30 cellular contexts compared by ENCODE assay signal in the genomic region with DNA sequence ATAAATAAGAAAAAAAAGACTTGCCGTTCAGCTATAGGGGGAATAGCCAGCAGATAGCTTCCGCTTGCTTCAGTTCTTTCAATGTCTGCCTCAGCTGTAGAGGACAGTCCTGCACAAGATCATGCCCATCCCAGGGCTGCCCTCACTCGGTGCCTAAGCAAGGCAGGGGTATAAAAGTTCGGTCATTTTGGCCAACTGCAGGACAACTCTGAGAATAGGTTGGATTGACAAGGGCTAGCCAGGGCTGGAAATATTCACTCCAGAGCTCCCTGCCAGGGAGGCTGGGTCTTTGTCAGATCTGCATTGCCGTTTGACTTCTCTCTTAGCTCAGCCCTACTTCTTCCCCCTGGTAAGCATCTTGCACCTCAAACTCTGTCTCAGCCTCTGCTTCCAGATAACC. TPM values are rescaled to one million over a fixed set of nuclear protein-coding genes. Genes with fewer than 3 reads are reported as not detected.
"Had no signal": no experiment of that assay in that cellular context is flagged by ENCODE, and none has a peak within 500 bp of the region (broad histone marks: within the 10 kb centered on the region; RNA-seq: fewer than 3 reads in every experiment).

No MANE protein-coding gene starts in this region.

- ATAC-seq: left cardiac atrium; left lung; natural killer cell; sciatic nerve; stimulated activated naive CD8-positive, alpha-beta T cell treated with anti-CD3 and anti-CD28 coated beads, Interleukin-15, amount 100 ng/mL, for 72 hours had no signal

- H3K4me1 ChIP-seq: left lung, neural progenitor cell, right atrium auricular region, tibial nerve, uterus had no signal

- H3K79me2 ChIP-seq: hepatocyte had no signal

- H3K27ac ChIP-seq: hepatocyte, left lung, neural progenitor cell, neutrophil, ovary, right atrium auricular region, skin epidermis, tibial nerve, uterus had no signal

- H3K4me1 Mint-ChIP-seq: mesothelial cell of epicardium; naive B cell; natural killer cell; nephron progenitor cell; neural progenitor cell; stimulated activated naive CD8-positive, alpha-beta T cell treated with anti-CD3 and anti-CD28 coated beads, Interleukin-15, amount 100 ng/mL, for 72 hours had no signal

- H3K36me3 Mint-ChIP-seq: natural killer cell, neural progenitor cell had no signal

- H3K4me3 Mint-ChIP-seq: mesothelial cell of epicardium; naive B cell; natural killer cell; nephron progenitor cell; neural progenitor cell; stimulated activated naive CD8-positive, alpha-beta T cell treated with anti-CD3 and anti-CD28 coated beads, Interleukin-15, amount 100 ng/mL, for 72 hours; type B pancreatic cell had no signal

- H2AFZ ChIP-seq: hepatocyte, neural progenitor cell had no signal

- H3K27me3 Mint-ChIP-seq: naive B cell; progenitor cell of endocrine pancreas; stimulated activated naive CD8-positive, alpha-beta T cell treated with anti-CD3 and anti-CD28 coated beads, Interleukin-15, amount 100 ng/mL, for 72 hours had no signal

- H3K9me3 ChIP-seq: left lung, neutrophil, ovary, right atrium auricular region, tibial nerve, uterus had no signal

- DNase-seq: kidney glomerular epithelial cell; left cardiac atrium; left lung; mesendoderm; naive B cell; natural killer cell; nephron progenitor cell; occipital lobe; ovary; stimulated activated CD4-positive, alpha-beta T cell treated with anti-CD3 and anti-CD28 coated beads, Interleukin-12 subunit alpha, Interleukin-12 subunit beta, amount 100 ng/mL, for 4 hours; stimulated activated CD4-positive, alpha-beta T cell treated with anti-CD3 and anti-CD28 coated beads, Interleukin-15, amount 100 ng/mL, for 24 hours; stimulated activated CD4-positive, alpha-beta T cell treated with anti-CD3 and anti-CD28 coated beads, Interleukin-2, amount 100 ng/mL, for 24 hours; stimulated activated CD4-positive, alpha-beta T cell treated with anti-CD3 and anti-CD28 coated beads, Interleukin-4, amount 100 ng/mL, for 1 hour; stimulated activated naive CD4-positive, alpha-beta T cell; stimulated activated naive CD8-positive, alpha-beta T cell treated with anti-CD3 and anti-CD28 coated beads, Interleukin-15, amount 100 ng/mL, for 72 hours; substantia nigra; uterus had no signal

- H3K9me3 Mint-ChIP-seq: natural killer cell; stimulated activated naive CD8-positive, alpha-beta T cell treated with anti-CD3 and anti-CD28 coated beads, Interleukin-15, amount 100 ng/mL, for 72 hours; type B pancreatic cell had no signal

- H3K4me2 ChIP-seq: hepatocyte, neural progenitor cell had no signal

- H3K9ac ChIP-seq: neural progenitor cell had no signal

- H3K36me3 ChIP-seq: left lung, neural progenitor cell, neutrophil, ovary, right atrium auricular region, uterus had no signal

- FAIRE-seq: keratinocyte had no signal

- H3K27me3 ChIP-seq: hepatocyte, left lung, neural progenitor cell, neutrophil, ovary, right atrium auricular region, tibial nerve, uterus had no signal

- H3K4me3 ChIP-seq: hepatocyte, left lung, lung, neural progenitor cell, ovary, right atrium auricular region, skin epidermis, tibial nerve, uterus had no signal

- H3K27ac Mint-ChIP-seq: mesothelial cell of epicardium; natural killer cell; nephron progenitor cell; neural progenitor cell; progenitor cell of endocrine pancreas; stimulated activated naive CD8-positive, alpha-beta T cell treated with anti-CD3 and anti-CD28 coated beads, Interleukin-15, amount 100 ng/mL, for 72 hours; type B pancreatic cell had no signal

RNA-seq across cellular contexts. Expression of a gene that starts 46.2 kb away (rescaled TPM):
- total RNA-seq: mononuclear cell had no signal
- polyA plus RNA-seq: keratinocyte had no signal
